In the genomic region with DNA sequence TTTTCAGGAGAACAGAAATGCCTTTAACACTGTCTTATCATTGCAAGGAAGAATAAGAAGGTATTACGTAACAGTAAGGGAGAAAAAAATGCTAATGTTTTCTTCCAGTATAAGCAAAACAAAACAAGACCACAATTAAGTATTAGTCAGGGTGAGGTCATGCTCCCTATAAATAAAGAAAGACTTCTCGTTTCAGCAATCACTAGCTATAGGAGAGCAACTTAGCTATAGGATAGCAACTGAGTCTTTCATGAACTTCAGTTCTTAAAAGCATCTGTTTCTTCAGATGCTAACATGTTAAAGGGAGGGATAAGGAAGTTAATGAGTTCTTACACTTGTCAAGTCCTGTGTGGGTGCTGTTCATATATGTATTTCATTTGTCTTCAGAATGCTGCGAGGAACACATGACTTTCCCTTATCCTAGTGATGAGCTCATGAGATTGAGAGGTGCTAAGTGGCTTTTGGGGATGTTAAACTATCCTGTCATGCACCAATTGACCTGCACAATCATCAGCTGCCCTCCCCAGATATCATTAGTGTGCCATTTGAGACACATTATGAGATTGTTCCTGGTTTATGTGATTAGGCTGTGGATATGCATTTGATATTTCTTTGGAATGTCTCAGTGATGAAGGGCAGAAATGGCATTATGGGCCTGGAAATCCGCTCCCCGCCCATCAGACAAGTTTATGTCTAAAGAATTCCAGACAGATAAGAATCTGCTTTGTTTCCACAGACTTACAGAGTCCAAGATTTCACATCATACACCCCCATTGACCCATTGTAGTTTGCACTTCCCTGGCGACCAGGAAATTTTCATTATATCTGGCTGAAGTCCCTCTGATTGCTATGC, we compare ENCODE assay signal across 10 cellular contexts. TPM values are rescaled to one million over a fixed set of nuclear protein-coding genes. Genes with fewer than 3 reads are reported as not detected.
DNase-seq lines count a peak whose midpoint lies in the region; ATAC-seq and TF ChIP-seq lines count a peak whose summit lies in the region.
"Had no signal": no experiment of that assay in that cellular context is flagged by ENCODE, and none has a peak within 500 bp of the region (broad histone marks: within the 10 kb centered on the region; RNA-seq: fewer than 3 reads in every experiment).

No MANE protein-coding gene starts in this region.

- H3K4me1 ChIP-seq in fibroblast of lung (ENCODE audit: control insufficient read depth, extremely low read depth, insufficient read depth, low read length) (peaks cover 44% of the 10 kb centered on the region), tibial artery (peaks cover 0 to 47% (median 13%) of the 10 kb centered on the region in 4 donors)

- peaks cover 6% of the 10 kb centered on the region for H3K36me3 ChIP-seq in fibroblast of lung (ENCODE audit: control insufficient read depth, insufficient read depth, low read length)
- peaks cover 0 to 6% (median 0%) of the 10 kb centered on the region in 3 donors for H3K36me3 ChIP-seq in tibial artery

- intact Hi-C loops in tibial artery (cut with DNase I; ENCODE audit: low total_unique reads), result no loop called here

- no peak for TF ChIP-seq CTCF in fibroblast of lung (conservative IDR thresholded peaks at IDR 0.05 in 1 of 2, IDR thresholded peaks at IDR 0.05 in 1 of 2; ENCODE audit: low read depth in 1 of 2, low read length in 2 of 2)
- TF ChIP-seq CTCF in tibial artery (IDR thresholded peaks at IDR 0.05), result no peak

- H3K9ac ChIP-seq in fibroblast of lung (ENCODE audit: insufficient read depth, low read length), result no peak overlapping the region

- H3K27ac ChIP-seq in fibroblast of lung (ENCODE audit: insufficient read depth, low read length) (peak overlapping the region; percentile 51), tibial artery (peak overlapping the region in 1 of 2 donors; percentile 37)

- DNase-seq in GM04503 (ENCODE audit: low read depth) (peak; percentile 77), OCI-M1 (lab: John Stamatoyannopoulos, UW) (peak; percentile 43), fibroblast of lung (ENCODE audit: low read depth in 2 of 2) (peak; percentile 89 to 92), renal cortical epithelial cell (ENCODE audit: low read depth) (peak; percentile 97), cerebellar nuclear complex (lab: John Stamatoyannopoulos, UW) (no peak), NAMALWA (ENCODE audit: low spot score) (no peak), tibial artery (no peak)
- DNase-seq: activated naive CD8-positive, alpha-beta T cell treated with anti-CD3 and anti-CD28 coated beads, Interleukin-2, amount 50 U/mL, for 24 hours; stimulated activated CD4-positive, alpha-beta T cell treated with anti-CD3 and anti-CD28 coated beads, Interleukin-12 subunit alpha, Interleukin-12 subunit beta, amount 100 ng/mL, for 4 hours had no signal

- H3K9me3 ChIP-seq in fibroblast of lung (ENCODE audit: control insufficient read depth, insufficient read depth, low read depth, low read length), result no peaks in the 10 kb centered on the region
- H3K9me3 ChIP-seq in tibial artery, result no peaks in the 10 kb centered on the region

- no peak overlapping the region for H2AFZ ChIP-seq in fibroblast of lung (ENCODE audit: low read length)

- peak overlapping the region; percentile 21 for H3K4me2 ChIP-seq in fibroblast of lung (ENCODE audit: extremely low read depth, insufficient read depth, low read length)

- H3K4me3 ChIP-seq in fibroblast of lung (replicated peaks in 1 of 4; ENCODE audit: control extremely low read depth in 1 of 4, insufficient read depth in 1 of 4, low read depth in 3 of 4, low read length in 4 of 4), result no peak overlapping the region
- H3K4me3 ChIP-seq in tibial artery, result no peak overlapping the region

- no peak for ATAC-seq in HG02981 (IDR thresholded peaks at IDR 0.05; ENCODE audit: unreplicated experiment)
- ATAC-seq: activated naive CD8-positive, alpha-beta T cell treated with anti-CD3 and anti-CD28 coated beads, Interleukin-2, amount 50 U/mL, for 24 hours had no signal

- H4K20me1 ChIP-seq in fibroblast of lung (ENCODE audit: control insufficient read depth, extremely low read depth, insufficient read depth, low read length), result no peaks in the 10 kb centered on the region

- no peaks in the 10 kb centered on the region for H3K27me3 ChIP-seq in fibroblast of lung (ENCODE audit: control insufficient read depth, insufficient read depth, low read length)
- no peaks in the 10 kb centered on the region for H3K27me3 ChIP-seq in tibial artery

- H3K79me2 ChIP-seq in fibroblast of lung (ENCODE audit: control insufficient read depth, insufficient read depth, low read length), result peaks cover 35% of the 10 kb centered on the region

RNA-seq across cellular contexts. Expression of gene LAMA4, which starts 37.4 kb away (rescaled TPM):
- total RNA-seq in fibroblast of lung, result 494 and 636 TPM in 2 replicates
- polyA plus RNA-seq in fibroblast of lung, result 183 and 662 TPM in 2 replicates
- polyA plus RNA-seq in fibroblast of lung (2012), result 153 and 500 TPM in 2 replicates
- polyA minus RNA-seq in fibroblast of lung (ENCODE audit: low replicate concordance), result 336 and 720 TPM in 2 replicates
- 8.2 and 54.0 TPM in 2 replicates for total RNA-seq in renal cortical epithelial cell

Comparison
In these comparisons a context has a peak if more than half of its experiments do, and no peak if none do; other contexts are left out.
1. DNase-seq: peak in GM04503 (single experiment), OCI-M1 (single experiment), fibroblast of lung (2 of 2) and renal cortical epithelial cell (single experiment); none in cerebellar nuclear complex (0 of 2), NAMALWA (single experiment) and tibial artery (0 of 2).